12 cellular contexts compared by ENCODE assay signal in genomic region chr19:47637550-47637949, GRCh38. TPM values are rescaled to one million over a fixed set of nuclear protein-coding genes. Genes with fewer than 3 reads are reported as not detected.
DNase-seq lines count a peak whose midpoint lies in the region; ATAC-seq, FAIRE-seq and TF ChIP-seq lines count a peak whose summit lies in the region.
"Had no signal": no experiment of that assay in that cellular context is flagged by ENCODE, and none has a peak within 500 bp of the region (broad histone marks: within the 10 kb centered on the region; RNA-seq: fewer than 3 reads in every experiment).

No MANE protein-coding gene starts in this region.

- no peak for TF ChIP-seq CTCF in nephron (IDR thresholded peaks at IDR 0.05; ENCODE audit: unreplicated experiment in 3 of 3)

- DNase-seq in AG08395 (ENCODE audit: low spot score) = peak; percentile 56
- DNase-seq in LHCN-M2 (ENCODE audit: low read depth) = peak; percentile 7
- DNase-seq in effector memory CD8-positive, alpha-beta T cell = no peak
- no peak for DNase-seq in NK-92 treated with Interleukin-12 subunit alpha and Interleukin-12 subunit beta, amount 100 ng/mL, for 24 hours (lab: John Stamatoyannopoulos, UW)
- DNase-seq in HTR-8/SVneo (ENCODE audit: insufficient read length, low spot score) = no peak
- no peak for DNase-seq in DMS153 treated with DMSO at 0.1 percent for 48 hours (lab: John Stamatoyannopoulos, UW; ENCODE audit: unreplicated experiment)
- DNase-seq in putamen (ENCODE audit: low spot score) = no peak
- DNase-seq: GDM1, NCI-H1694 treated with DMSO at 0.1 percent for 48 hours, PC-3, thyroid gland had no signal

- H3K27ac Mint-ChIP-seq in effector memory CD8-positive, alpha-beta T cell = peak overlapping the region; percentile 80 to 88
- peak overlapping the region in 2 of 3 experiments; percentile 58 to 70 for H3K27ac Mint-ChIP-seq in nephron

- no peaks in the 10 kb centered on the region for H3K27me3 Mint-ChIP-seq in effector memory CD8-positive, alpha-beta T cell
- no peaks in the 10 kb centered on the region for H3K27me3 Mint-ChIP-seq in nephron (ENCODE audit: low read depth)

- H3K4me3 Mint-ChIP-seq in effector memory CD8-positive, alpha-beta T cell = no peak overlapping the region
- H3K4me3 Mint-ChIP-seq in nephron = no peak overlapping the region

- H3K36me3 Mint-ChIP-seq in effector memory CD8-positive, alpha-beta T cell (ENCODE audit: insufficient read depth) = peaks cover 22% of the 10 kb centered on the region
- H3K36me3 Mint-ChIP-seq in nephron (ENCODE audit: low read depth) = peaks cover 36% of the 10 kb centered on the region

- FAIRE-seq in HTR-8/SVneo (lab: Jason Lieb, UNC) = no peak

- H3K4me1 Mint-ChIP-seq in effector memory CD8-positive, alpha-beta T cell (ENCODE audit: low read depth in 2 of 2) = peaks cover 26 to 40% of the 10 kb centered on the region in 2 donors
- H3K4me1 Mint-ChIP-seq in nephron = no peaks in the 10 kb centered on the region

- H3K9me3 Mint-ChIP-seq in effector memory CD8-positive, alpha-beta T cell = no peaks in the 10 kb centered on the region
- H3K9me3 Mint-ChIP-seq in nephron = peaks cover 6% of the 10 kb centered on the region

- ATAC-seq in effector memory CD8-positive, alpha-beta T cell (replicated peaks) = no peak
- ATAC-seq: PC-3 had no signal

RNA-seq across cellular contexts. Expression of gene BICRA, which starts 28.6 kb away (rescaled TPM):
- total RNA-seq in LHCN-M2 (2014; rRNA removed) = 1.8 and 4.2 TPM in 2 replicates
- 5.0 TPM for polyA plus RNA-seq in LHCN-M2 (2012)

Comparison
In these comparisons a context has a peak if more than half of its experiments do, and no peak if none do; other contexts are left out.
1. DNase-seq: peak in AG08395 (single experiment) and LHCN-M2 (single experiment); none in effector memory CD8-positive, alpha-beta T cell (0 of 3), NK-92 treated with Interleukin-12 subunit alpha and Interleukin-12 subunit beta, amount 100 ng/mL, for 24 hours (single experiment), HTR-8/SVneo (single experiment), DMS153 treated with DMSO at 0.1 percent for 48 hours (single experiment) and putamen (single experiment).